In the genomic region with DNA sequence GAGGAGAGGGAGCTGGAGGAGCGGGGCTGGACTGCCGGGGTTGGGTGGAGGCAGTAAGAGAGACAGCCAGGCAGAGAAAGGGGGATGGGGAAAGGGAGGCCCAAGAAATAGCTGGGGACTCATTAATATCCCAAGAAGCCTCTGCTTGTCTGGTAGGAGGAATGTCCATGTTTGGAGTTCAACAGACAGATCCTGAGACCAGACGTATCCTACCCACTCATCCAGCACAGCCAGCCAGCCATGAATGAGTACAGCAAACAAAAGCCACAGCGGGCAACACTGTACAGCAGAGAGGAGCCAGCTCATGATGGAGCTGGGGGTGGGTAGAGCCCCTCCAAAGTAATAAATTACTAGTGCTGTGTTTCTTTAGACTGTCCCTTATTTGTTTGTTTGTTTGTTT, we compare ENCODE assay signal across 21 cellular contexts.
DNase-seq lines count a peak whose midpoint lies in the region; ATAC-seq and TF ChIP-seq lines count a peak whose summit lies in the region.
"Had no signal": no experiment of that assay in that cellular context is flagged by ENCODE, and none has a peak within 500 bp of the region (broad histone marks: within the 10 kb centered on the region; RNA-seq: fewer than 3 reads in every experiment).

No MANE protein-coding gene starts in this region.

- peaks cover 1% of the 10 kb centered on the region for H3K36me3 ChIP-seq in kidney epithelial cell (ENCODE audit: control insufficient read depth, insufficient read depth, low read length)

- no peaks in the 10 kb centered on the region for H3K27me3 ChIP-seq in kidney epithelial cell (ENCODE audit: control insufficient read depth, insufficient read depth, low read length)

- CTCF ChIA-PET in WTC11 (lab: Charles Lee): no interaction called here

- no peak overlapping the region for H3K4me3 Mint-ChIP-seq in WTC11
- H3K4me3 Mint-ChIP-seq: CD14-positive monocyte, HFFc6 had no signal

- TF ChIP-seq CTCF in WTC11 (IDR thresholded peaks at IDR 0.05) (no peak), kidney epithelial cell (IDR thresholded peaks at IDR 0.05; ENCODE audit: insufficient read depth, low read length, poor library complexity, severe bottlenecking) (no peak)

- no peaks in the 10 kb centered on the region for H3K27me3 Mint-ChIP-seq in WTC11 (ENCODE audit: low read depth)

- peaks cover 7% of the 10 kb centered on the region for H3K4me1 Mint-ChIP-seq in WTC11
- H3K4me1 Mint-ChIP-seq: CD14-positive monocyte had no signal

- in situ Hi-C loops in Caki2 (cut with HindIII; ENCODE audit: low pct_unique_long_range_greater_than_20kb, low sequenced_read_pairs): no loop called here

- no peak overlapping the region for H3K4me3 ChIP-seq in kidney epithelial cell (ENCODE audit: low read depth, low read length)

- DNase-seq in Caki2 (ENCODE audit: low read depth) (peak; percentile 71), WTC11 (ENCODE audit: low spot score) (no peak), kidney epithelial cell (ENCODE audit: low read depth) (peak; percentile 80), renal cortical epithelial cell (ENCODE audit: low read depth) (peak; percentile 93), D341Med (ENCODE audit: low spot score) (no peak), NCI-H2171 (lab: John Stamatoyannopoulos, UW) (no peak)
- DNase-seq: 8988T; DMS153; EL; H7; HFFc6; IMR-90; NCI-H1417 treated with DMSO at 0.1 percent for 48 hours; NCI-H2029; NCI-H2171 treated with DMSO at 0.1 percent for 48 hours; NCI-H748 treated with DMSO at 0.1 percent for 48 hours; NK-92 treated with Interleukin-12 subunit alpha and Interleukin-12 subunit beta, amount 100 ng/mL, for 24 hours; Right ventricle myocardium superior had no signal

- no peaks in the 10 kb centered on the region for H3K36me3 Mint-ChIP-seq in WTC11
- H3K36me3 Mint-ChIP-seq: CD14-positive monocyte had no signal

- no peak overlapping the region for H3K27ac Mint-ChIP-seq in WTC11
- H3K27ac Mint-ChIP-seq: HFFc6 had no signal

- H3K9me3 Mint-ChIP-seq in WTC11: no peaks in the 10 kb centered on the region
- H3K9me3 Mint-ChIP-seq: HFFc6 had no signal

- peak; percentile 30 for ATAC-seq in WTC11
- no peak for ATAC-seq in HG03439 (IDR thresholded peaks at IDR 0.05; ENCODE audit: unreplicated experiment)
- ATAC-seq in GM21381 (IDR thresholded peaks at IDR 0.05; ENCODE audit: unreplicated experiment): no peak

- POLR2A ChIA-PET in WTC11 (lab: Charles Lee): interaction anchor here (0.5 kb wide), 1 partner anchor 724 kb away, joined by 3 read pairs; no protein-coding TSS in a partner anchor

TF ChIP-seq in WTC11, 78 proteins besides CTCF, POLR2A, EP300 and RAD21 (continues in another document):
- TF ChIP-seq ZNF263 (CRISPR knock-in tag; IDR thresholded peaks at IDR 0.05; ENCODE audit: low read depth) (no peak), ELF4 (CRISPR knock-in tag; IDR thresholded peaks at IDR 0.05; ENCODE audit: low read depth) (no peak), KAT7 (CRISPR knock-in tag; IDR thresholded peaks at IDR 0.05; ENCODE audit: borderline replicate concordance) (no peak), EMX1 (CRISPR knock-in tag; IDR thresholded peaks at IDR 0.05) (no peak), ZNF416 (CRISPR knock-in tag; IDR thresholded peaks at IDR 0.05) (no peak)
- TF ChIP-seq, protein P1, sequence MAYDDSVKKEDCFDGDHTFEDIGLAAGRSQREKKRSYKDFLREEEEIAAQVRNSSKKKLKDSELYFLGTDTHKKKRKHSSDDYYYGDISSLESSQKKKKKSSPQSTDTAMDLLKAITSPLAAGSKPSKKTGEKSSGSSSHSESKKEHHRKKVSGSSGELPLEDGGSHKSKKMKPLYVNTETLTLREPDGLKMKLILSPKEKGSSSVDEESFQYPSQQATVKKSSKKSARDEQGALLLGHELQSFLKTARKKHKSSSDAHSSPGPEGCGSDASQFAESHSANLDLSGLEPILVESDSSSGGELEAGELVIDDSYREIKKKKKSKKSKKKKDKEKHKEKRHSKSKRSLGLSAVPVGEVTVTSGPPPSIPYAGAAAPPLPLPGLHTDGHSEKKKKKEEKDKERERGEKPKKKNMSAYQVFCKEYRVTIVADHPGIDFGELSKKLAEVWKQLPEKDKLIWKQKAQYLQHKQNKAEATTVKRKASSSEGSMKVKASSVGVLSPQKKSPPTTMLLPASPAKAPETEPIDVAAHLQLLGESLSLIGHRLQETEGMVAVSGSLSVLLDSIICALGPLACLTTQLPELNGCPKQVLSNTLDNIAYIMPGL (CRISPR knock-in tag; IDR thresholded peaks at IDR 0.05): no peak
- TF ChIP-seq, protein P2, sequence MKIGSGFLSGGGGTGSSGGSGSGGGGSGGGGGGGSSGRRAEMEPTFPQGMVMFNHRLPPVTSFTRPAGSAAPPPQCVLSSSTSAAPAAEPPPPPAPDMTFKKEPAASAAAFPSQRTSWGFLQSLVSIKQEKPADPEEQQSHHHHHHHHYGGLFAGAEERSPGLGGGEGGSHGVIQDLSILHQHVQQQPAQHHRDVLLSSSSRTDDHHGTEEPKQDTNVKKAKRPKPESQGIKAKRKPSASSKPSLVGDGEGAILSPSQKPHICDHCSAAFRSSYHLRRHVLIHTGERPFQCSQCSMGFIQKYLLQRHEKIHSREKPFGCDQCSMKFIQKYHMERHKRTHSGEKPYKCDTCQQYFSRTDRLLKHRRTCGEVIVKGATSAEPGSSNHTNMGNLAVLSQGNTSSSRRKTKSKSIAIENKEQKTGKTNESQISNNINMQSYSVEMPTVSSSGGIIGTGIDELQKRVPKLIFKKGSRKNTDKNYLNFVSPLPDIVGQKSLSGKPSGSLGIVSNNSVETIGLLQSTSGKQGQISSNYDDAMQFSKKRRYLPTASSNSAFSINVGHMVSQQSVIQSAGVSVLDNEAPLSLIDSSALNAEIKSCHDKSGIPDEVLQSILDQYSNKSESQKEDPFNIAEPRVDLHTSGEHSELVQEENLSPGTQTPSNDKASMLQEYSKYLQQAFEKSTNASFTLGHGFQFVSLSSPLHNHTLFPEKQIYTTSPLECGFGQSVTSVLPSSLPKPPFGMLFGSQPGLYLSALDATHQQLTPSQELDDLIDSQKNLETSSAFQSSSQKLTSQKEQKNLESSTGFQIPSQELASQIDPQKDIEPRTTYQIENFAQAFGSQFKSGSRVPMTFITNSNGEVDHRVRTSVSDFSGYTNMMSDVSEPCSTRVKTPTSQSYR (CRISPR knock-in tag; IDR thresholded peaks at IDR 0.05): no peak
- TF ChIP-seq, protein P3, sequence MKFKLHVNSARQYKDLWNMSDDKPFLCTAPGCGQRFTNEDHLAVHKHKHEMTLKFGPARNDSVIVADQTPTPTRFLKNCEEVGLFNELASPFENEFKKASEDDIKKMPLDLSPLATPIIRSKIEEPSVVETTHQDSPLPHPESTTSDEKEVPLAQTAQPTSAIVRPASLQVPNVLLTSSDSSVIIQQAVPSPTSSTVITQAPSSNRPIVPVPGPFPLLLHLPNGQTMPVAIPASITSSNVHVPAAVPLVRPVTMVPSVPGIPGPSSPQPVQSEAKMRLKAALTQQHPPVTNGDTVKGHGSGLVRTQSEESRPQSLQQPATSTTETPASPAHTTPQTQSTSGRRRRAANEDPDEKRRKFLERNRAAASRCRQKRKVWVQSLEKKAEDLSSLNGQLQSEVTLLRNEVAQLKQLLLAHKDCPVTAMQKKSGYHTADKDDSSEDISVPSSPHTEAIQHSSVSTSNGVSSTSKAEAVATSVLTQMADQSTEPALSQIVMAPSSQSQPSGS (CRISPR knock-in tag; IDR thresholded peaks at IDR 0.05; ENCODE audit: borderline replicate concordance, low read depth): no peak
- TF ChIP-seq, protein P4, sequence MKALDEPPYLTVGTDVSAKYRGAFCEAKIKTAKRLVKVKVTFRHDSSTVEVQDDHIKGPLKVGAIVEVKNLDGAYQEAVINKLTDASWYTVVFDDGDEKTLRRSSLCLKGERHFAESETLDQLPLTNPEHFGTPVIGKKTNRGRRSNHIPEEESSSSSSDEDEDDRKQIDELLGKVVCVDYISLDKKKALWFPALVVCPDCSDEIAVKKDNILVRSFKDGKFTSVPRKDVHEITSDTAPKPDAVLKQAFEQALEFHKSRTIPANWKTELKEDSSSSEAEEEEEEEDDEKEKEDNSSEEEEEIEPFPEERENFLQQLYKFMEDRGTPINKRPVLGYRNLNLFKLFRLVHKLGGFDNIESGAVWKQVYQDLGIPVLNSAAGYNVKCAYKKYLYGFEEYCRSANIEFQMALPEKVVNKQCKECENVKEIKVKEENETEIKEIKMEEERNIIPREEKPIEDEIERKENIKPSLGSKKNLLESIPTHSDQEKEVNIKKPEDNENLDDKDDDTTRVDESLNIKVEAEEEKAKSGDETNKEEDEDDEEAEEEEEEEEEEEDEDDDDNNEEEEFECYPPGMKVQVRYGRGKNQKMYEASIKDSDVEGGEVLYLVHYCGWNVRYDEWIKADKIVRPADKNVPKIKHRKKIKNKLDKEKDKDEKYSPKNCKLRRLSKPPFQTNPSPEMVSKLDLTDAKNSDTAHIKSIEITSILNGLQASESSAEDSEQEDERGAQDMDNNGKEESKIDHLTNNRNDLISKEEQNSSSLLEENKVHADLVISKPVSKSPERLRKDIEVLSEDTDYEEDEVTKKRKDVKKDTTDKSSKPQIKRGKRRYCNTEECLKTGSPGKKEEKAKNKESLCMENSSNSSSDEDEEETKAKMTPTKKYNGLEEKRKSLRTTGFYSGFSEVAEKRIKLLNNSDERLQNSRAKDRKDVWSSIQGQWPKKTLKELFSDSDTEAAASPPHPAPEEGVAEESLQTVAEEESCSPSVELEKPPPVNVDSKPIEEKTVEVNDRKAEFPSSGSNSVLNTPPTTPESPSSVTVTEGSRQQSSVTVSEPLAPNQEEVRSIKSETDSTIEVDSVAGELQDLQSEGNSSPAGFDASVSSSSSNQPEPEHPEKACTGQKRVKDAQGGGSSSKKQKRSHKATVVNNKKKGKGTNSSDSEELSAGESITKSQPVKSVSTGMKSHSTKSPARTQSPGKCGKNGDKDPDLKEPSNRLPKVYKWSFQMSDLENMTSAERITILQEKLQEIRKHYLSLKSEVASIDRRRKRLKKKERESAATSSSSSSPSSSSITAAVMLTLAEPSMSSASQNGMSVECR (CRISPR knock-in tag; IDR thresholded peaks at IDR 0.05; ENCODE audit: borderline replicate concordance): no peak
- TF ChIP-seq, protein P5, sequence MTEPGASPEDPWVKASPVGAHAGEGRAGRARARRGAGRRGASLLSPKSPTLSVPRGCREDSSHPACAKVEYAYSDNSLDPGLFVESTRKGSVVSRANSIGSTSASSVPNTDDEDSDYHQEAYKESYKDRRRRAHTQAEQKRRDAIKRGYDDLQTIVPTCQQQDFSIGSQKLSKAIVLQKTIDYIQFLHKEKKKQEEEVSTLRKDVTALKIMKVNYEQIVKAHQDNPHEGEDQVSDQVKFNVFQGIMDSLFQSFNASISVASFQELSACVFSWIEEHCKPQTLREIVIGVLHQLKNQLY (CRISPR knock-in tag; IDR thresholded peaks at IDR 0.05): no peak

Comparison
In these comparisons a context has a peak if more than half of its experiments do, and no peak if none do; other contexts are left out.
1. DNase-seq: peak in Caki2 (single experiment), kidney epithelial cell (single experiment) and renal cortical epithelial cell (single experiment); none in WTC11 (single experiment), D341Med (single experiment) and NCI-H2171 (single experiment).